10 cellular contexts compared by ENCODE assay signal in the genomic region with DNA sequence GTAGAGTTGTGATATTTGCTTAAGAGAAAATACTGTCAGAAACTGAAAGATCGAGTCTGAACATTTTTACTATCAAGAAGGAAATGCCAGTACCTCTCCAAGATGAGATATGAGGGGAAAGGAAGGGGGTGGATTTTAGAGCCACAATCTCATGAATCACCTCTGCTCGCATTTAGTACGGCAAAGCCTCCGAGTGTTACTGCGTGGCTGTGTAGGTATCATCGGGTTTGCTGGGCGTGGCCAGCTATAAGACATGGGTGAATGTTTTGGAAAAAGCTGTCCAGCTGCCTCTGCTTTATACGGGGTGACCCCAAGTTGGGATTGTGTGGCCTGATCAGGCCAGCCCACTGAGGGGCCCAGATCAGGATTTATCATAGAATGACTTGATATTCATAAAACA.
"Had no signal": no experiment of that assay in that cellular context is flagged by ENCODE, and none has a peak within 500 bp of the region (broad histone marks: within the 10 kb centered on the region; RNA-seq: fewer than 3 reads in every experiment).

No MANE protein-coding gene starts in this region.

- H3K27me3 ChIP-seq: colonic mucosa, esophagus squamous epithelium had no signal

- H3K4me3 ChIP-seq: colonic mucosa, esophagus squamous epithelium, prostate gland had no signal

- H3K9me3 ChIP-seq: colonic mucosa, esophagus squamous epithelium, prostate gland had no signal

- H3K36me3 ChIP-seq: colonic mucosa, esophagus squamous epithelium, prostate gland had no signal

- FAIRE-seq: kidney had no signal

- DNase-seq: activated CD4-positive, alpha-beta T cell treated with anti-CD3 and anti-CD28 coated beads, Interleukin-2, amount 50 U/mL, for 1 hour; activated CD8-positive, alpha-beta memory T cell treated with anti-CD3 and anti-CD28 coated beads for 24 hours; activated gamma-delta T cell treated with Interleukin-2 at 50 U/mL for 16 hours; amniotic stem cell; colonic mucosa; esophagus squamous epithelium; hypothalamus; kidney had no signal

- H3K4me1 ChIP-seq: colonic mucosa, esophagus squamous epithelium, prostate gland had no signal

- ATAC-seq: stimulated activated effector memory CD8-positive, alpha-beta T cell treated with anti-CD3 and anti-CD28 coated beads, Interleukin-12 subunit alpha, Interleukin-12 subunit beta, amount 100 ng/mL, for 72 hours had no signal

- H3K27ac ChIP-seq: colonic mucosa, esophagus squamous epithelium, prostate gland had no signal
